ENCODE assay signal across 12 cellular contexts in genomic region chr6:105771313-105771970, GRCh38.
"Had no signal": no experiment of that assay in that cellular context is flagged by ENCODE, and none has a peak within 500 bp of the region (broad histone marks: within the 10 kb centered on the region; RNA-seq: fewer than 3 reads in every experiment).

No MANE protein-coding gene starts in this region.

- DNase-seq: activated naive CD4-positive, alpha-beta T cell; anterior cingulate cortex; effector memory CD8-positive, alpha-beta T cell; glutamatergic neuron; hypothalamus; mesendoderm; natural killer cell; posterior cingulate gyrus; stimulated activated CD4-positive, alpha-beta T cell treated with anti-CD3 and anti-CD28 coated beads, Interleukin-15, amount 100 ng/mL, for 24 hours; stimulated activated CD4-positive, alpha-beta T cell treated with anti-CD3 and anti-CD28 coated beads, Interleukin-4, amount 100 ng/mL, for 1 hour; stimulated activated naive CD4-positive, alpha-beta T cell; transverse colon had no signal

- ATAC-seq: effector memory CD8-positive, alpha-beta T cell; natural killer cell had no signal

- H3K27me3 ChIP-seq: transverse colon had no signal

- H3K36me3 ChIP-seq: transverse colon had no signal

- H3K4me3 ChIP-seq: transverse colon had no signal

- H3K4me1 ChIP-seq: transverse colon had no signal

- H3K27ac ChIP-seq: transverse colon had no signal
